ENCODE assay signal across 18 cellular contexts in genomic region chr7:72538147-72538546, GRCh38.
"Had no signal": no experiment of that assay in that cellular context is flagged by ENCODE, and none has a peak within 500 bp of the region (broad histone marks: within the 10 kb centered on the region; RNA-seq: fewer than 3 reads in every experiment).

No MANE protein-coding gene starts in this region.

- H3K27ac ChIP-seq: foreskin keratinocyte, parathyroid adenoma, skin epidermis, thyroid gland had no signal

- H3K4me1 Mint-ChIP-seq: activated naive CD8-positive, alpha-beta T cell treated with anti-CD3 and anti-CD28 coated beads, Interleukin-2, amount 50 U/mL, for 24 hours; activated T-helper 17 cell treated with anti-CD3 and anti-CD28 coated beads, Interleukin-2, amount 50 U/mL, for 72 hours; stimulated activated naive B cell treated with anti-CD40 and anti-IgM and Interleukin-4, amounts not matched to agents 10 μg/mL and 1 μg/mL and 100 μg/mL, for 72 hours had no signal

- H3K9ac ChIP-seq: parathyroid adenoma had no signal

- H3K9me3 ChIP-seq: thyroid gland had no signal

- FAIRE-seq: bronchial epithelial cell had no signal

- H3K36me3 Mint-ChIP-seq: stimulated activated naive B cell treated with anti-CD40 and anti-IgM and Interleukin-4, amounts not matched to agents 10 μg/mL and 1 μg/mL and 100 μg/mL, for 72 hours had no signal

- H3K79me2 ChIP-seq: parathyroid adenoma had no signal

- H3K4me3 ChIP-seq: skin epidermis, thyroid gland had no signal

- H3K27me3 Mint-ChIP-seq: activated naive CD8-positive, alpha-beta T cell treated with anti-CD3 and anti-CD28 coated beads, Interleukin-2, amount 50 U/mL, for 24 hours; activated T-helper 17 cell treated with anti-CD3 and anti-CD28 coated beads, Interleukin-2, amount 50 U/mL, for 72 hours; effector memory CD8-positive, alpha-beta T cell; stimulated activated naive B cell treated with anti-CD40 and anti-IgM and Interleukin-4, amounts not matched to agents 10 μg/mL and 1 μg/mL and 100 μg/mL, for 72 hours had no signal

- H3K4me1 ChIP-seq: foreskin keratinocyte, parathyroid adenoma, thyroid gland had no signal

- H3K36me3 ChIP-seq: thyroid gland had no signal

- H2AFZ ChIP-seq: parathyroid adenoma had no signal

- H3K27me3 ChIP-seq: foreskin keratinocyte, thyroid gland had no signal

- H3K9me3 Mint-ChIP-seq: activated naive CD4-positive, alpha-beta T cell treated with anti-CD3 and anti-CD28 coated beads for 36 hours; activated naive CD8-positive, alpha-beta T cell treated with anti-CD3 and anti-CD28 coated beads, Interleukin-2, amount 50 U/mL, for 24 hours; activated T-helper 17 cell treated with anti-CD3 and anti-CD28 coated beads, Interleukin-2, amount 50 U/mL, for 72 hours; effector memory CD8-positive, alpha-beta T cell; stimulated activated naive B cell treated with anti-CD40 and anti-IgM and Interleukin-4, amounts not matched to agents 10 μg/mL and 1 μg/mL and 100 μg/mL, for 72 hours; T-helper 2 cell treated with Interferon-gamma antibody and Interleukin-4, amounts not matched to agents 5 μg/mL and 100 μg/mL, for 36 hours had no signal

- ATAC-seq: activated CD4-positive, CD25-positive, alpha-beta regulatory T cell treated with anti-CD3 and anti-CD28 coated beads, Interleukin-2, amount 50 U/mL, for 24 hours; activated naive CD8-positive, alpha-beta T cell treated with anti-CD3 and anti-CD28 coated beads, Interleukin-2, amount 50 U/mL, for 24 hours; activated T-helper 17 cell treated with anti-CD3 and anti-CD28 coated beads, Interleukin-2, amount 50 U/mL, for 72 hours; effector memory CD8-positive, alpha-beta T cell; foreskin keratinocyte; stimulated activated naive B cell treated with anti-CD40 and anti-IgM and Interleukin-4, amounts not matched to agents 10 μg/mL and 1 μg/mL and 100 μg/mL, for 72 hours had no signal

- H3K4me3 Mint-ChIP-seq: activated naive CD4-positive, alpha-beta T cell treated with anti-CD3 and anti-CD28 coated beads for 36 hours; activated naive CD8-positive, alpha-beta T cell treated with anti-CD3 and anti-CD28 coated beads, Interleukin-2, amount 50 U/mL, for 24 hours; activated T-helper 17 cell treated with anti-CD3 and anti-CD28 coated beads, Interleukin-2, amount 50 U/mL, for 72 hours; effector memory CD8-positive, alpha-beta T cell; stimulated activated naive B cell treated with anti-CD40 and anti-IgM and Interleukin-4, amounts not matched to agents 10 μg/mL and 1 μg/mL and 100 μg/mL, for 72 hours; T-helper 2 cell treated with Interferon-gamma antibody and Interleukin-4, amounts not matched to agents 5 μg/mL and 100 μg/mL, for 36 hours had no signal

- H3K27ac Mint-ChIP-seq: activated naive CD4-positive, alpha-beta T cell treated with anti-CD3 and anti-CD28 coated beads for 36 hours; activated naive CD8-positive, alpha-beta T cell treated with anti-CD3 and anti-CD28 coated beads, Interleukin-2, amount 50 U/mL, for 24 hours; activated T-helper 17 cell treated with anti-CD3 and anti-CD28 coated beads, Interleukin-2, amount 50 U/mL, for 72 hours; effector memory CD8-positive, alpha-beta T cell; stimulated activated naive B cell treated with anti-CD40 and anti-IgM and Interleukin-4, amounts not matched to agents 10 μg/mL and 1 μg/mL and 100 μg/mL, for 72 hours; T-helper 2 cell treated with Interferon-gamma antibody and Interleukin-4, amounts not matched to agents 5 μg/mL and 100 μg/mL, for 36 hours had no signal

- DNase-seq: activated CD4-positive, alpha-beta T cell treated with anti-CD3 and anti-CD28 coated beads, Interleukin-2, amount 50 U/mL, for 1 hour; activated naive CD4-positive, alpha-beta T cell treated with anti-CD3 and anti-CD28 coated beads for 36 hours; activated naive CD8-positive, alpha-beta T cell treated with anti-CD3 and anti-CD28 coated beads, Interleukin-2, amount 50 U/mL, for 24 hours; aorta; dermis blood vessel endothelial cell; effector memory CD8-positive, alpha-beta T cell; foreskin keratinocyte; glutamatergic neuron; stimulated activated CD4-positive, alpha-beta T cell treated with anti-CD3 and anti-CD28 coated beads, Interleukin-15, amount 100 ng/mL, for 24 hours; stimulated activated CD4-positive, alpha-beta T cell treated with anti-CD3 and anti-CD28 coated beads, Interleukin-4, amount 100 ng/mL, for 1 hour; stimulated activated naive B cell treated with anti-CD40 and anti-IgM and Interleukin-4, amounts not matched to agents 10 μg/mL and 1 μg/mL and 100 μg/mL, for 72 hours; thyroid gland had no signal
